ENCODE assay signal across 15 cellular contexts in the genomic region with DNA sequence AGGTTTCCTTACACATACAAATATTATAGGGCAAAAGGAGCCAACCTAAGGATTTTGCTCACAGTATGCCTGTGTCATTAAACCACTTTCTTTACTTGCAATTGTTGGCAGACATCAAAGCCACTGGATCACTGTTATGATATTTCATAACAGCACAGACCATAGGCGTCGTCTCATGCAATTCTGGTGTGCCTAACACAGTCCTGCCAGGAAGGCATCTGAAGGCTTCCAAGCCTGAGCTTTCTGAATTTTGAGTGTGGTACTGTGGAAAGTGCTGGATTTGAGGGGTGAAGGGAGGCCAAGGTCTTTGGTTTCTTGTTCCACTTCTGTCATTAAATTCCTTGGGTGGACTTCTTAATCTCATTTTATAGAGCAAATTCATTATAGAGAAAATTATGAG.
DNase-seq lines count a peak whose midpoint lies in the region; ATAC-seq and TF ChIP-seq lines count a peak whose summit lies in the region.
"Had no signal": no experiment of that assay in that cellular context is flagged by ENCODE, and none has a peak within 500 bp of the region (broad histone marks: within the 10 kb centered on the region; RNA-seq: fewer than 3 reads in every experiment).

No MANE protein-coding gene starts in this region.

- H3K9me3 ChIP-seq in gastroesophageal sphincter, result no peaks in the 10 kb centered on the region
- no peaks in the 10 kb centered on the region for H3K9me3 ChIP-seq in parathyroid adenoma (ENCODE audit: control insufficient read depth, low read length)
- H3K9me3 ChIP-seq: vagina had no signal

- H3K4me3 ChIP-seq in gastroesophageal sphincter, result no peak overlapping the region
- H3K4me3 ChIP-seq in parathyroid adenoma (ENCODE audit: low read depth, low read length), result no peak overlapping the region
- H3K4me3 ChIP-seq: skin epidermis, vagina had no signal

- POLR2A ChIA-PET in naive thymus-derived CD8-positive, alpha-beta T cell (lab: Charles Lee), result no interaction called here

- ATAC-seq in gastroesophageal sphincter, result peak; percentile 53
- ATAC-seq in naive thymus-derived CD8-positive, alpha-beta T cell, result no peak
- no peak for ATAC-seq in activated naive CD4-positive, alpha-beta T cell treated with anti-CD3 and anti-CD28 coated beads, Interleukin-2, amount 50 U/mL, for 72 hours
- no peak for ATAC-seq in stimulated activated naive CD8-positive, alpha-beta T cell treated with anti-CD3 and anti-CD28 coated beads, Interleukin-15, amount 100 ng/mL, for 72 hours

- H3K27ac Mint-ChIP-seq in naive thymus-derived CD8-positive, alpha-beta T cell, result no peak overlapping the region
- no peak overlapping the region for H3K27ac Mint-ChIP-seq in activated naive CD4-positive, alpha-beta T cell treated with anti-CD3 and anti-CD28 coated beads, Interleukin-2, amount 50 U/mL, for 72 hours
- no peak overlapping the region for H3K27ac Mint-ChIP-seq in stimulated activated naive CD8-positive, alpha-beta T cell treated with anti-CD3 and anti-CD28 coated beads, Interleukin-15, amount 100 ng/mL, for 72 hours
- H3K27ac Mint-ChIP-seq: mesothelial cell of epicardium had no signal

- H3K4me1 ChIP-seq in gastroesophageal sphincter, result peaks cover 3 to 37% (median 9%) of the 10 kb centered on the region in 3 donors
- peaks cover 31% of the 10 kb centered on the region for H3K4me1 ChIP-seq in parathyroid adenoma
- H3K4me1 ChIP-seq: vagina had no signal

- peaks cover 0 to 5% (median 3%) of the 10 kb centered on the region in 5 donors for H3K27me3 Mint-ChIP-seq in naive thymus-derived CD8-positive, alpha-beta T cell
- no peaks in the 10 kb centered on the region for H3K27me3 Mint-ChIP-seq in stimulated activated naive CD8-positive, alpha-beta T cell treated with anti-CD3 and anti-CD28 coated beads, Interleukin-15, amount 100 ng/mL, for 72 hours

- no peak overlapping the region for H3K4me2 ChIP-seq in parathyroid adenoma (ENCODE audit: low read length)

- no peaks in the 10 kb centered on the region for H3K79me2 ChIP-seq in parathyroid adenoma

- WGBS in gastroesophageal sphincter (ENCODE audit: low coverage in 1 of 2), 2 donors, result 35% methylated on average over 2 of the region's 2 CpGs; no CpG with 5 or more reads in 1 of the 2 donors

- TF ChIP-seq POLR2A in gastroesophageal sphincter (IDR thresholded peaks at IDR 0.05), result no peak

- H3K9ac ChIP-seq in parathyroid adenoma, result no peak overlapping the region

- H2AFZ ChIP-seq in parathyroid adenoma, result peak overlapping the region; percentile 8

- H3K27me3 ChIP-seq in gastroesophageal sphincter (no peaks in the 10 kb centered on the region), parathyroid adenoma (ENCODE audit: control insufficient read depth, insufficient read depth, low read length) (no peaks in the 10 kb centered on the region)
- H3K27me3 ChIP-seq: vagina had no signal

- no peak overlapping the region for H3K4me3 Mint-ChIP-seq in naive thymus-derived CD8-positive, alpha-beta T cell
- H3K4me3 Mint-ChIP-seq in stimulated activated naive CD8-positive, alpha-beta T cell treated with anti-CD3 and anti-CD28 coated beads, Interleukin-15, amount 100 ng/mL, for 72 hours, result no peak overlapping the region
- H3K4me3 Mint-ChIP-seq: activated naive CD8-positive, alpha-beta T cell treated with anti-CD3 and anti-CD28 coated beads, Interleukin-2, amount 10 ng/mL, durations not matched to agents 7 days and 5 days; mesothelial cell of epicardium had no signal

- TF ChIP-seq CTCF in gastroesophageal sphincter (IDR thresholded peaks at IDR 0.05), result no peak
- TF ChIP-seq CTCF in parathyroid adenoma (IDR thresholded peaks at IDR 0.05), result no peak

- H3K36me3 ChIP-seq in gastroesophageal sphincter, result no peaks in the 10 kb centered on the region
- no peaks in the 10 kb centered on the region for H3K36me3 ChIP-seq in parathyroid adenoma (ENCODE audit: control insufficient read depth, insufficient read depth, low read length)
- H3K36me3 ChIP-seq: vagina had no signal

- H3K4me1 Mint-ChIP-seq in naive thymus-derived CD8-positive, alpha-beta T cell, result no peaks in the 10 kb centered on the region
- H3K4me1 Mint-ChIP-seq in stimulated activated naive CD8-positive, alpha-beta T cell treated with anti-CD3 and anti-CD28 coated beads, Interleukin-15, amount 100 ng/mL, for 72 hours, result no peaks in the 10 kb centered on the region
- H3K4me1 Mint-ChIP-seq: activated naive CD8-positive, alpha-beta T cell treated with anti-CD3 and anti-CD28 coated beads, Interleukin-2, amount 10 ng/mL, durations not matched to agents 7 days and 5 days had no signal

- no peaks in the 10 kb centered on the region for H3K36me3 Mint-ChIP-seq in naive thymus-derived CD8-positive, alpha-beta T cell
- no peaks in the 10 kb centered on the region for H3K36me3 Mint-ChIP-seq in activated naive CD4-positive, alpha-beta T cell treated with anti-CD3 and anti-CD28 coated beads, Interleukin-2, amount 50 U/mL, for 72 hours
- H3K36me3 Mint-ChIP-seq: activated naive CD8-positive, alpha-beta T cell treated with anti-CD3 and anti-CD28 coated beads, Interleukin-2, amount 10 ng/mL, durations not matched to agents 7 days and 5 days had no signal

- TF ChIP-seq EP300 in gastroesophageal sphincter (IDR thresholded peaks at IDR 0.05), result no peak

- H3K9me3 Mint-ChIP-seq in naive thymus-derived CD8-positive, alpha-beta T cell, result peaks cover 0 to 17% (median 0%) of the 10 kb centered on the region in 9 donors
- peaks cover 0 to 3% of the 10 kb centered on the region in 2 donors for H3K9me3 Mint-ChIP-seq in activated naive CD4-positive, alpha-beta T cell treated with anti-CD3 and anti-CD28 coated beads, Interleukin-2, amount 50 U/mL, for 72 hours
- peaks cover 0 to 16% of the 10 kb centered on the region in 2 donors for H3K9me3 Mint-ChIP-seq in stimulated activated naive CD8-positive, alpha-beta T cell treated with anti-CD3 and anti-CD28 coated beads, Interleukin-15, amount 100 ng/mL, for 72 hours

- DNase-seq in AG08395 (ENCODE audit: low spot score) (peak; percentile 22), SW480 (ENCODE audit: low spot score) (peak; percentile 50)
- no peak for DNase-seq in naive thymus-derived CD8-positive, alpha-beta T cell
- DNase-seq in stimulated activated CD4-positive, alpha-beta T cell treated with anti-CD3 and anti-CD28 coated beads, Interleukin-12 subunit alpha, Interleukin-12 subunit beta, amount 100 ng/mL, for 4 hours, result no peak
- DNase-seq in activated naive CD4-positive, alpha-beta T cell treated with anti-CD3 and anti-CD28 coated beads, Interleukin-2, amount 50 U/mL, for 72 hours (ENCODE audit: low spot score in 2 of 2), result no peak
- no peak for DNase-seq in stimulated activated naive CD8-positive, alpha-beta T cell treated with anti-CD3 and anti-CD28 coated beads, Interleukin-15, amount 100 ng/mL, for 72 hours
- DNase-seq: activated naive CD8-positive, alpha-beta T cell treated with anti-CD3 and anti-CD28 coated beads, Interleukin-2, amount 10 ng/mL, durations not matched to agents 7 days and 5 days; effector CD4-positive, alpha-beta T cell; Kasumi-1; NCI-H2171 treated with DMSO at 0.1 percent for 48 hours had no signal

- H3K27ac ChIP-seq in gastroesophageal sphincter, result peak overlapping the region; percentile 32 to 75 (median 52)
- no peak overlapping the region for H3K27ac ChIP-seq in parathyroid adenoma
- H3K27ac ChIP-seq: vagina had no signal

Comparison
In these comparisons a context has a peak if more than half of its experiments do, and no peak if none do; other contexts are left out.
1. DNase-seq: peak in AG08395 (single experiment) and SW480 (single experiment); none in naive thymus-derived CD8-positive, alpha-beta T cell (0 of 10), stimulated activated CD4-positive, alpha-beta T cell treated with anti-CD3 and anti-CD28 coated beads, Interleukin-12 subunit alpha, Interleukin-12 subunit beta, amount 100 ng/mL, for 4 hours (single experiment), activated naive CD4-positive, alpha-beta T cell treated with anti-CD3 and anti-CD28 coated beads, Interleukin-2, amount 50 U/mL, for 72 hours (0 of 2) and stimulated activated naive CD8-positive, alpha-beta T cell treated with anti-CD3 and anti-CD28 coated beads, Interleukin-15, amount 100 ng/mL, for 72 hours (0 of 2).